ENCODE assay signal across 11 cellular contexts in the genomic region with DNA sequence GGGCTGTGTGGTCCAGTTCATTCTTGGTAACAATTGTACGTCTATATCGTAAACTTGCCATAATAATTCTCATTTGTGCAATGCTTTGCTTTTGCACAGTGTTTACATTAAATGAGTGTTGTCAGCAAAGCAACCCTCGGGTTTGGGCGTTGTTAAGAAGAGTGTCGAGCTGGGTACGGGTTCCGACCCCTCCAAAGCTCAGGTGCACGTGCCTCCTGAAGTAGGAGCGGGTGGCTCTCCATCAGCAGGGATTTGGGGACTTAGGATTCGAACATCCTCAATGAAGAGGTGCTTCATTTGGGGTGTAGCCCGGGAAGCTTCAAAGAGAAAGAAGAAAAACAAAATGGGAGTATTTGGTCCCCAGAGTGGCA. TPM values are rescaled to one million over a fixed set of nuclear protein-coding genes. Genes with fewer than 3 reads are reported as not detected.
DNase-seq lines count a peak whose midpoint lies in the region; ATAC-seq and TF ChIP-seq lines count a peak whose summit lies in the region.
"Had no signal": no experiment of that assay in that cellular context is flagged by ENCODE, and none has a peak within 500 bp of the region (broad histone marks: within the 10 kb centered on the region; RNA-seq: fewer than 3 reads in every experiment).

No MANE protein-coding gene starts in this region.

- peaks cover 12% of the 10 kb centered on the region for H3K4me1 Mint-ChIP-seq in CD4-positive, alpha-beta T cell (ENCODE audit: low read depth)

- H3F3A ChIP-seq in neural cell (ENCODE audit: insufficient read depth, low read length, poor library complexity, severe bottlenecking): no peaks in the 10 kb centered on the region

- H2AFZ ChIP-seq in KMS-11 (ENCODE audit: low read depth) (peak overlapping the region; percentile 95), neural cell (ENCODE audit: low read depth, low read length) (no peak overlapping the region)

- intact Hi-C loops in CD4-positive, alpha-beta T cell (cut with DNase I, micrococcal nuclease): no loop called here
- intact Hi-C loops in cardiac septum (cut with DNase I): no loop called here

- peak overlapping the region; percentile 73 for H3K4me3 Mint-ChIP-seq in CD4-positive, alpha-beta T cell

- H3K4me1 ChIP-seq in KMS-11 (ENCODE audit: low read depth, poor library complexity, severe bottlenecking) (peaks cover 10% of the 10 kb centered on the region), duodenal mucosa (ENCODE audit: control insufficient read depth in 1 of 2, insufficient read depth in 2 of 2, low read length in 2 of 2) (no peaks in the 10 kb centered on the region)

- no peaks in the 10 kb centered on the region for H4K20me1 ChIP-seq in KMS-11 (ENCODE audit: insufficient read depth)
- no peaks in the 10 kb centered on the region for H4K20me1 ChIP-seq in neural cell (ENCODE audit: insufficient read depth)

- no peak for TF ChIP-seq EP300 in neural cell (conservative IDR thresholded peaks at IDR 0.05; ENCODE audit: poor library complexity, severe bottlenecking)

- H3K79me2 ChIP-seq in KMS-11 (ENCODE audit: insufficient read depth, low read depth): peaks cover 12% of the 10 kb centered on the region; the same call in 1 of the 2 replicates
- H3K79me2 ChIP-seq in neural cell (replicated peaks; ENCODE audit: insufficient read depth, low read length): no peaks in the 10 kb centered on the region

- H3K27ac ChIP-seq in CD4-positive, alpha-beta T cell (ENCODE audit: low read depth, low read length): no peak overlapping the region
- peak overlapping the region; percentile 89 for H3K27ac ChIP-seq in KMS-11
- H3K27ac ChIP-seq in duodenal mucosa (ENCODE audit: low read depth, low read length): no peak overlapping the region
- H3K27ac ChIP-seq in neural cell (ENCODE audit: low read length): no peak overlapping the region

- no peak for DNase-seq in CD4-positive, alpha-beta T cell
- DNase-seq in DMS53 (lab: John Stamatoyannopoulos, UW): no peak
- no peak for DNase-seq in activated gamma-delta T cell treated with Interleukin-2 at 50 U/mL for 16 hours
- no peak for DNase-seq in cardiac septum (ENCODE audit: low spot score)
- DNase-seq: DND-41, NCI-H1694 had no signal

- H3K36me3 Mint-ChIP-seq in CD4-positive, alpha-beta T cell (ENCODE audit: low read depth): no peaks in the 10 kb centered on the region

- H3K9me2 ChIP-seq in neural cell (ENCODE audit: insufficient read depth, low read length): no peaks in the 10 kb centered on the region

- TF ChIP-seq CTCF in CD4-positive, alpha-beta T cell (IDR thresholded peaks at IDR 0.05): no peak
- TF ChIP-seq CTCF in KMS-11 (conservative IDR thresholded peaks at IDR 0.05; ENCODE audit: low read depth, low read length): no peak
- no peak for TF ChIP-seq CTCF in neural cell (IDR thresholded peaks at IDR 0.05; ENCODE audit: poor library complexity, severe bottlenecking)

- peaks cover 28% of the 10 kb centered on the region for H3K27me3 ChIP-seq in CD4-positive, alpha-beta T cell (ENCODE audit: control insufficient read depth, insufficient read depth, low read length)
- H3K27me3 ChIP-seq in KMS-11 (ENCODE audit: insufficient read depth, low read depth) (no peaks in the 10 kb centered on the region), duodenal mucosa (ENCODE audit: control insufficient read depth in 1 of 2, insufficient read depth in 2 of 2, low read length in 2 of 2) (no peaks in the 10 kb centered on the region), neural cell (ENCODE audit: insufficient read depth, low read depth, low read length) (no peaks in the 10 kb centered on the region)

- no peaks in the 10 kb centered on the region for H3K9me3 ChIP-seq in CD4-positive, alpha-beta T cell (ENCODE audit: control insufficient read depth, low read length)
- peaks cover 9 to 10% of the 10 kb centered on the region in 2 donors for H3K9me3 ChIP-seq in duodenal mucosa (ENCODE audit: control insufficient read depth in 1 of 2, low read length in 2 of 2)
- H3K9me3 ChIP-seq in neural cell (ENCODE audit: low read length): no peaks in the 10 kb centered on the region

- peaks cover 74% of the 10 kb centered on the region for H3K27me3 Mint-ChIP-seq in CD4-positive, alpha-beta T cell

- TF ChIP-seq RAD21 in neural cell (conservative IDR thresholded peaks at IDR 0.05): no peak

- POLR2A ChIA-PET in CD4-positive, alpha-beta T cell (lab: Charles Lee): no interaction called here

- H3K4me2 ChIP-seq in KMS-11 (peak overlapping the region; percentile 84), neural cell (ENCODE audit: low read length) (no peak overlapping the region)

- H3K9ac ChIP-seq in KMS-11: peak overlapping the region; percentile 91; the same call in 1 of the 2 replicates
- H3K9ac ChIP-seq in duodenal mucosa (ENCODE audit: low read depth in 1 of 2, low read length in 2 of 2): no peak overlapping the region
- no peak overlapping the region for H3K9ac ChIP-seq in neural cell (ENCODE audit: low read length)

- no peak overlapping the region for H3K27ac Mint-ChIP-seq in CD4-positive, alpha-beta T cell

- peaks cover 3% of the 10 kb centered on the region; the same call in 1 of the 2 replicates for H3K36me3 ChIP-seq in KMS-11 (ENCODE audit: insufficient read depth)
- H3K36me3 ChIP-seq in duodenal mucosa (ENCODE audit: control insufficient read depth in 1 of 2, insufficient read depth in 2 of 2, low read length in 2 of 2): no peaks in the 10 kb centered on the region
- H3K36me3 ChIP-seq in neural cell (ENCODE audit: insufficient read depth, low read length): no peaks in the 10 kb centered on the region

- CTCF ChIA-PET in CD4-positive, alpha-beta T cell (lab: Charles Lee): no interaction called here

- ATAC-seq in CD4-positive, alpha-beta T cell (ENCODE audit: poor library complexity): no peak
- no peak for ATAC-seq in GM18519 (IDR thresholded peaks at IDR 0.05; ENCODE audit: low FRiP score, unreplicated experiment)

- no peaks in the 10 kb centered on the region for H3K9me3 Mint-ChIP-seq in CD4-positive, alpha-beta T cell

- H3K4me3 ChIP-seq in KMS-11 (IDR thresholded peaks at IDR 0.05; ENCODE audit: insufficient read depth, low read depth, low read length): peak overlapping the region; percentile 84
- H3K4me3 ChIP-seq in duodenal mucosa (ENCODE audit: low read depth in 1 of 2, low read length in 2 of 2): peak overlapping the region; percentile 36 to 40
- H3K4me3 ChIP-seq in neural cell (ENCODE audit: low read length): peak overlapping the region; percentile 55

TF ChIP-seq in neural cell, 6 proteins besides CTCF, POLR2A, EP300 and RAD21:
- TF ChIP-seq POLR2AphosphoS5 (IDR thresholded peaks at IDR 0.05): no peak
- no peak for TF ChIP-seq SMC3 (conservative IDR thresholded peaks at IDR 0.05; ENCODE audit: poor library complexity)
- no peak for TF ChIP-seq EZH2 (IDR thresholded peaks at IDR 0.05; ENCODE audit: borderline replicate concordance, insufficient read depth, low read length, poor library complexity, severe bottlenecking)
- TF ChIP-seq REST (IDR thresholded peaks at IDR 0.05; ENCODE audit: borderline replicate concordance): no peak
- no peak for TF ChIP-seq MXI1 (conservative IDR thresholded peaks at IDR 0.05; ENCODE audit: poor library complexity, severe bottlenecking)
- TF ChIP-seq TAF1 (IDR thresholded peaks at IDR 0.05; ENCODE audit: low read depth): no peak

RNA-seq across cellular contexts. Expression of gene TRIM58, which starts 1.0 kb away (rescaled TPM):
- under 1 TPM; 0.16 to 0.20 TPM for total RNA-seq in CD4-positive, alpha-beta T cell
- 0.12 and 0.26 TPM in 2 replicates for polyA plus RNA-seq in neural cell
- 0.23 TPM in 1 of 2 replicates, not detected in the other for polyA minus RNA-seq in neural cell
- 1.2 TPM for total RNA-seq in cardiac septum

RNA-seq across cellular contexts. Expression of gene OR11L1, which starts 16.3 kb away (rescaled TPM):
- total RNA-seq in CD4-positive, alpha-beta T cell: not detected
- polyA plus RNA-seq in neural cell: not detected in 2 replicates
- polyA minus RNA-seq in neural cell: not detected in 2 replicates
- total RNA-seq in cardiac septum: not detected
- total RNA-seq: T-helper 2 cell treated with Interferon-gamma antibody and Interleukin-4, amounts not matched to agents 100 ng/mL and 5 ng/mL, for 36 hours had no signal

RNA-seq across cellular contexts. Expression of gene OR14A16, which starts 34.1 kb away (rescaled TPM):
- total RNA-seq in CD4-positive, alpha-beta T cell: not detected
- polyA plus RNA-seq in neural cell: not detected in 2 replicates
- not detected in 2 replicates for polyA minus RNA-seq in neural cell
- total RNA-seq in cardiac septum: not detected
- total RNA-seq: T-helper 2 cell treated with Interferon-gamma antibody and Interleukin-4, amounts not matched to agents 100 ng/mL and 5 ng/mL, for 36 hours had no signal

RNA-seq across cellular contexts. Expression of gene OR2W3, which starts 37.4 kb away (rescaled TPM):
- 1 to 10 TPM; 1.3 to 1.5 TPM for total RNA-seq in CD4-positive, alpha-beta T cell
- 1.1 TPM in 1 of 2 replicates, not detected in the other for polyA plus RNA-seq in neural cell
- not detected in 2 replicates for polyA minus RNA-seq in neural cell
- total RNA-seq in cardiac septum: not detected
